Comparison of ENCODE assay signal across 36 cellular contexts in the genomic region with DNA sequence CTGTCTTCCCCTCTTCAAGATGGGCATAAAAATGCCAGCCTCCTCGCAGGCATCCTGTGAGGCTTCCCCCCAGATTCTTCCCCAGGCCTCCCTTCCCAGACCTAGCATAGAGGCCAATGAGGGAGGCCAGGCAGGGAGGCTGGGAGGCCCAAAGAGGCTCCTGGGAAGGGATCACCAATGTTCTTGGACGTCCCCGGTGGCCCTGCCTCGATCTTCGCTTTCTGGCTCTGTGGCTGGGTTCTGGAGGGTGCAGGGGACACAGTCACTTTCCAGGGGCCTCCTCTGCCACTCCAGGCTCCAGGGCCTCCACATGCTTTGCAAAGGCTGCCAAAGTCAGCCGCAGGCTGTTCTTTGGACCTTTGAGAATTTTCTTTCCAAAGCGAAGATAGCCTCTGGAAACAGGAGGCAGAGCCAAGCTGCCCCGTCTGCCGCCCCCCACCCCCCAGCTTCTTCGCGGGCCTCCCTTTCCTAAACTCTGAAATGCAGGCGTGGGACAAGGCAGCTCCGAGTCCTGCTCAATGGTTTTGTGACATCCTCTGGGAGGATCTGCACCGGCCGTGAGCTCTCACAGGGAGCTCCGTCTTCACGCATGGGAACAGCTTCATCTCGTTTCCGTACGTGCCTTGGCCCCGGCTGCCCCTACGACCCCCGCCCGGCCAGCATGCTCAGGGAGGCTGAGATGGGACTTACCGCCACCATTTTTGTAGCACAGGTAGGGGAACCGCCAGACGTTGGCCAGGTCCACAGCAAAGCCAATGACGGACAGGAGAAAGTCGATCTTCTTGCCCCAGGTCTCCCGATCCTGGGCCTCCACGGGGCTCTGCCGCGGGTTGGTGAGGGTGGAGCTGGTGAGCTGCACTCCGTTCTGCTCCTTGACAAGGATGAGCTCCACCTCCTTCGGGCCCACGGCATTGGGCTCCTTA. TPM values are rescaled to one million over a fixed set of nuclear protein-coding genes. Genes with fewer than 3 reads are reported as not detected.
"Had no signal": no experiment of that assay in that cellular context is flagged by ENCODE, and none has a peak within 500 bp of the region (broad histone marks: within the 10 kb centered on the region; RNA-seq: fewer than 3 reads in every experiment).

No MANE protein-coding gene starts in this region.

- H3K27ac Mint-ChIP-seq: activated CD4-positive, alpha-beta memory T cell treated with anti-CD3 and anti-CD28 coated beads for 36 hours; activated naive CD4-positive, alpha-beta T cell treated with anti-CD3 and anti-CD28 coated beads for 36 hours; activated naive CD8-positive, alpha-beta T cell treated with anti-CD3 and anti-CD28 coated beads for 36 hours; activated T-helper 1 cell treated with anti-CD3 and anti-CD28 coated beads, Interleukin-12 subunit alpha, Interleukin-12 subunit beta, Interleukin-2, Interleukin-4 antibody, amounts not matched to agents 30 ng/mL and 10 ng/mL and 1 ng/mL, durations not matched to agents 14 hours and 24 hours and 36 hours; dendritic cell treated with granulocyte-macrophage colony-stimulating factor and Interleukin-4, amounts not matched to agents 40 ng/mL and 50 ng/mL, for 4 days; nephron; stimulated activated memory B cell treated with anti-CD40 and anti-IgM and Interleukin-4, amounts not matched to agents 10 μg/mL and 1 μg/mL and 100 μg/mL, for 72 hours; stimulated activated naive CD8-positive, alpha-beta T cell treated with anti-CD3 and anti-CD28 coated beads, Interleukin-15, amount 100 ng/mL, for 72 hours; T-helper 2 cell treated with Interferon-gamma antibody and Interleukin-4, amounts not matched to agents 5 μg/mL and 100 μg/mL, for 36 hours; type B pancreatic cell had no signal

- H3K4me3 ChIP-seq: esophagus squamous epithelium, right atrium auricular region, smooth muscle cell, uterus had no signal

- H3K4me3 Mint-ChIP-seq: activated CD4-positive, alpha-beta memory T cell treated with anti-CD3 and anti-CD28 coated beads for 36 hours; activated naive CD4-positive, alpha-beta T cell treated with anti-CD3 and anti-CD28 coated beads for 36 hours; activated naive CD8-positive, alpha-beta T cell treated with anti-CD3 and anti-CD28 coated beads for 36 hours; activated T-helper 1 cell treated with anti-CD3 and anti-CD28 coated beads, Interleukin-12 subunit alpha, Interleukin-12 subunit beta, Interleukin-2, Interleukin-4 antibody, amounts not matched to agents 30 ng/mL and 10 ng/mL and 1 ng/mL, durations not matched to agents 14 hours and 24 hours and 36 hours; dendritic cell treated with granulocyte-macrophage colony-stimulating factor and Interleukin-4, amounts not matched to agents 40 ng/mL and 50 ng/mL, for 4 days; nephron; stimulated activated memory B cell treated with anti-CD40 and anti-IgM and Interleukin-4, amounts not matched to agents 10 μg/mL and 1 μg/mL and 100 μg/mL, for 72 hours; stimulated activated naive CD8-positive, alpha-beta T cell treated with anti-CD3 and anti-CD28 coated beads, Interleukin-15, amount 100 ng/mL, for 72 hours; T-helper 2 cell treated with Interferon-gamma antibody and Interleukin-4, amounts not matched to agents 5 μg/mL and 100 μg/mL, for 36 hours; type B pancreatic cell had no signal

- H3K4me2 ChIP-seq: smooth muscle cell had no signal

- H2AFZ ChIP-seq: parathyroid adenoma had no signal

- ATAC-seq: left ventricle myocardium superior; stimulated activated memory B cell treated with anti-CD40 and anti-IgM and Interleukin-4, amounts not matched to agents 10 μg/mL and 1 μg/mL and 100 μg/mL, for 72 hours; stimulated activated naive CD8-positive, alpha-beta T cell treated with anti-CD3 and anti-CD28 coated beads, Interleukin-15, amount 100 ng/mL, for 72 hours had no signal

- H3K27ac ChIP-seq: brain microvascular endothelial cell, epithelial cell of prostate, esophagus squamous epithelium, parathyroid adenoma, right atrium auricular region, uterus, VCaP had no signal

- H3K36me3 ChIP-seq: brain microvascular endothelial cell, esophagus squamous epithelium, right atrium auricular region, uterus had no signal

- H3K36me3 Mint-ChIP-seq: activated CD4-positive, alpha-beta memory T cell treated with anti-CD3 and anti-CD28 coated beads for 36 hours; type B pancreatic cell had no signal

- H3K9me3 ChIP-seq: esophagus squamous epithelium, uterus had no signal

- H3K9ac ChIP-seq: parathyroid adenoma had no signal

- DNase-seq: activated CD4-positive, alpha-beta memory T cell treated with anti-CD3 and anti-CD28 coated beads for 36 hours; activated CD4-positive, alpha-beta T cell treated with anti-CD3 and anti-CD28 coated beads for 48 hours; activated effector memory CD4-positive, alpha-beta T cell treated with anti-CD3 and anti-CD28 coated beads, Interleukin-2, amount 50 U/mL, for 16 hours; activated naive CD4-positive, alpha-beta T cell treated with anti-CD3 and anti-CD28 coated beads for 36 hours; activated naive CD8-positive, alpha-beta T cell treated with anti-CD3 and anti-CD28 coated beads for 36 hours; activated T-cell treated with anti-CD3 and anti-CD28 coated beads for 4 hours; amniotic stem cell; brain microvascular endothelial cell; effector CD4-positive, alpha-beta T cell; esophagus squamous epithelium; foreskin melanocyte; glutamatergic neuron; left ventricle myocardium superior; stimulated activated CD4-positive, alpha-beta T cell treated with anti-CD3 and anti-CD28 coated beads, Interleukin-1b, Interleukin-23, amount 100 ng/mL, for 48 hours; stimulated activated CD4-positive, alpha-beta T cell treated with anti-CD3 and anti-CD28 coated beads, Interleukin-4, amount 100 ng/mL, for 4 hours; stimulated activated CD8-positive, alpha-beta memory T cell treated with anti-CD3 and anti-CD28 coated beads, Interleukin-4, amount 100 ng/mL, for 48 hours; stimulated activated naive CD8-positive, alpha-beta T cell treated with anti-CD3 and anti-CD28 coated beads, Interleukin-15, amount 100 ng/mL, for 72 hours; substantia nigra; T-helper 1 cell; uterus had no signal

- FAIRE-seq: astrocyte, endometrium, islet of Langerhans had no signal

- H3K9me3 Mint-ChIP-seq: activated T-helper 1 cell treated with anti-CD3 and anti-CD28 coated beads, Interleukin-12 subunit alpha, Interleukin-12 subunit beta, Interleukin-2, Interleukin-4 antibody, amounts not matched to agents 30 ng/mL and 10 ng/mL and 1 ng/mL, durations not matched to agents 14 hours and 24 hours and 36 hours; type B pancreatic cell had no signal

- H3K79me2 ChIP-seq: parathyroid adenoma had no signal

- H3K4me1 ChIP-seq: parathyroid adenoma had no signal

RNA-seq across cellular contexts. Expression of a gene that starts 2.8 kb away (rescaled TPM):
- total RNA-seq: activated CD4-positive, alpha-beta memory T cell treated with anti-CD3 and anti-CD28 coated beads for 36 hours; activated naive CD4-positive, alpha-beta T cell treated with anti-CD3 and anti-CD28 coated beads for 36 hours; activated naive CD8-positive, alpha-beta T cell treated with anti-CD3 and anti-CD28 coated beads for 36 hours; activated T-helper 1 cell treated with anti-CD3 and anti-CD28 coated beads, Interleukin-12 subunit alpha, Interleukin-12 subunit beta, Interleukin-2, Interleukin-4 antibody, amounts not matched to agents 30 ng/mL and 10 ng/mL and 1 ng/mL, durations not matched to agents 14 hours and 24 hours and 36 hours; left ventricle myocardium superior; lung microvascular endothelial cell; pulmonary artery endothelial cell; smooth muscle cell had no signal
- polyA plus RNA-seq: smooth muscle cell had no signal
